1 cellular context compared by ENCODE assay signal in the genomic region with DNA sequence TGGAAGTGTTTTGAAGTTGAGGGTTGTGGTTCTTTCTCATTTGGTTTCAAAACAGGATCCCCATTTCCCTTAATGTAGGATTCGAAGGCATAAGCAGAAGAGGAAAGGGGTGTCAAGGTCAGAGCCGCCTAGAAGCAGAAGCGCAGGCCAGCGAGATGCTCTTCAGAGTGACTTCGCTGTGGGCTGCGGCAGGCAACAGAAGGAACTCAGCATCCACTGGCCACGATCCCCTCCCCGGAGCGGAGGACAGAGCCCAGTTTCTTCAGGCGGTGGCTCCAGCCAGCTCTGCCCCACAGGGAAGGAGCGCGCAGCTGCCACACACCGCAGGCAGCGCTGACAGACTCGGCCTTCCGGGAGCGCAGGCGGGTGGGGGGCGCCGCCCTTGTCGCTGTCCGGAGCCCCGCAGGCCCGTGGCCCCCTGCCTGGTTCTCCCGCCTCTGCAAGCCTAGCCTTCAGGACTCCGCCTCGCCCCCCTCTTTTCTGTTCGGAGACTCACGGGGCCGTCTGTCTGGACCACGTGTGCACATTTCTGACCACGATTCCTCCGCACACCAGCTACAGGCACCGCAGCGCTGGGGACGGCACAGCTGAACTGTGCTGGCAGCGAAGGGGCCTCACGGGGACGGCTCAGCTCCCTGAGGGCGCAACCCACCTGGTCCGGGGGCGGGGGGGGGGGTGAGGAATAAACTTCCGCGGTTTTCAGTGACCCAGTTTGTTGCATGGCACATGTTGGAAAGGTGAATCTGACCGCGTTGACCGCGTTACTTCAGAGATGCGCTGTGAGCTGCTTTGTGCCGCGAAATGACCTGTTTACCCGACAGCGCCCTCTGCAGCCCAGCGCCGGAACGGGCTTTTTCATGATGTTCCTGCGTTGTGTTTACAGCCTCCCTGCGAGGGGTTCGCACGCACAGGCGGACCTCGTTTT.
TF ChIP-seq lines count a peak whose summit lies in the region.

No MANE protein-coding gene starts in this region.

TF ChIP-seq in HepG2, 621 proteins besides CTCF, POLR2A, EP300 and RAD21 (continues in another document):
- no peak for TF ChIP-seq CBX2 (IDR thresholded peaks at IDR 0.05; ENCODE audit: low read depth, low read length)
- TF ChIP-seq CBX2 (CRISPR knock-in tag; IDR thresholded peaks at IDR 0.05; ENCODE audit: low read depth), result no peak
- no peak for TF ChIP-seq ZSCAN29 (CRISPR knock-in tag; conservative IDR thresholded peaks at IDR 0.05)
- no peak for TF ChIP-seq TAF1 (CRISPR knock-in tag; IDR thresholded peaks at IDR 0.05)
- TF ChIP-seq, protein P1, sequence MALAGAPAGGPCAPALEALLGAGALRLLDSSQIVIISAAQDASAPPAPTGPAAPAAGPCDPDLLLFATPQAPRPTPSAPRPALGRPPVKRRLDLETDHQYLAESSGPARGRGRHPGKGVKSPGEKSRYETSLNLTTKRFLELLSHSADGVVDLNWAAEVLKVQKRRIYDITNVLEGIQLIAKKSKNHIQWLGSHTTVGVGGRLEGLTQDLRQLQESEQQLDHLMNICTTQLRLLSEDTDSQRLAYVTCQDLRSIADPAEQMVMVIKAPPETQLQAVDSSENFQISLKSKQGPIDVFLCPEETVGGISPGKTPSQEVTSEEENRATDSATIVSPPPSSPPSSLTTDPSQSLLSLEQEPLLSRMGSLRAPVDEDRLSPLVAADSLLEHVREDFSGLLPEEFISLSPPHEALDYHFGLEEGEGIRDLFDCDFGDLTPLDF (CRISPR knock-in tag; IDR thresholded peaks at IDR 0.05), result no peak
- TF ChIP-seq HOXA3 (CRISPR knock-in tag; IDR thresholded peaks at IDR 0.05), result peak; percentile 60
- no peak for TF ChIP-seq MYNN (CRISPR knock-in tag; IDR thresholded peaks at IDR 0.05; ENCODE audit: low read depth)
- TF ChIP-seq SMAD1 (CRISPR knock-in tag; IDR thresholded peaks at IDR 0.05; ENCODE audit: borderline replicate concordance, low read depth), result no peak
- TF ChIP-seq KDM5B (CRISPR knock-in tag; IDR thresholded peaks at IDR 0.05; ENCODE audit: borderline replicate concordance), result 0 out of 2 replicates have a peak, but pooled peaks have one; percentile 24
- TF ChIP-seq IRX3 (CRISPR knock-in tag; IDR thresholded peaks at IDR 0.05; ENCODE audit: borderline replicate concordance, low read depth), result no peak
- no peak for TF ChIP-seq FOXK1 (CRISPR knock-in tag; IDR thresholded peaks at IDR 0.05; ENCODE audit: borderline replicate concordance, low read depth)
- TF ChIP-seq, protein P2, sequence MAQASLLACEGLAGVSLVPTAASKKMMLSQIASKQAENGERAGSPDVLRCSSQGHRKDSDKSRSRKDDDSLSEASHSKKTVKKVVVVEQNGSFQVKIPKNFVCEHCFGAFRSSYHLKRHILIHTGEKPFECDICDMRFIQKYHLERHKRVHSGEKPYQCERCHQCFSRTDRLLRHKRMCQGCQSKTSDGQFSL (CRISPR knock-in tag; IDR thresholded peaks at IDR 0.05), result no peak
- no peak for TF ChIP-seq RNF2 (conservative IDR thresholded peaks at IDR 0.05; ENCODE audit: low read depth)
- TF ChIP-seq ARNTL (CRISPR knock-in tag; IDR thresholded peaks at IDR 0.05), result no peak
- TF ChIP-seq SIX1 (CRISPR knock-in tag; IDR thresholded peaks at IDR 0.05; ENCODE audit: borderline replicate concordance), result no peak
- TF ChIP-seq, protein P3, sequence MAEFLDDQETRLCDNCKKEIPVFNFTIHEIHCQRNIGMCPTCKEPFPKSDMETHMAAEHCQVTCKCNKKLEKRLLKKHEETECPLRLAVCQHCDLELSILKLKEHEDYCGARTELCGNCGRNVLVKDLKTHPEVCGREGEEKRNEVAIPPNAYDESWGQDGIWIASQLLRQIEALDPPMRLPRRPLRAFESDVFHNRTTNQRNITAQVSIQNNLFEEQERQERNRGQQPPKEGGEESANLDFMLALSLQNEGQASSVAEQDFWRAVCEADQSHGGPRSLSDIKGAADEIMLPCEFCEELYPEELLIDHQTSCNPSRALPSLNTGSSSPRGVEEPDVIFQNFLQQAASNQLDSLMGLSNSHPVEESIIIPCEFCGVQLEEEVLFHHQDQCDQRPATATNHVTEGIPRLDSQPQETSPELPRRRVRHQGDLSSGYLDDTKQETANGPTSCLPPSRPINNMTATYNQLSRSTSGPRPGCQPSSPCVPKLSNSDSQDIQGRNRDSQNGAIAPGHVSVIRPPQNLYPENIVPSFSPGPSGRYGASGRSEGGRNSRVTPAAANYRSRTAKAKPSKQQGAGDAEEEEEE (CRISPR knock-in tag; IDR thresholded peaks at IDR 0.05; ENCODE audit: borderline replicate concordance), result no peak
- TF ChIP-seq, protein P4, sequence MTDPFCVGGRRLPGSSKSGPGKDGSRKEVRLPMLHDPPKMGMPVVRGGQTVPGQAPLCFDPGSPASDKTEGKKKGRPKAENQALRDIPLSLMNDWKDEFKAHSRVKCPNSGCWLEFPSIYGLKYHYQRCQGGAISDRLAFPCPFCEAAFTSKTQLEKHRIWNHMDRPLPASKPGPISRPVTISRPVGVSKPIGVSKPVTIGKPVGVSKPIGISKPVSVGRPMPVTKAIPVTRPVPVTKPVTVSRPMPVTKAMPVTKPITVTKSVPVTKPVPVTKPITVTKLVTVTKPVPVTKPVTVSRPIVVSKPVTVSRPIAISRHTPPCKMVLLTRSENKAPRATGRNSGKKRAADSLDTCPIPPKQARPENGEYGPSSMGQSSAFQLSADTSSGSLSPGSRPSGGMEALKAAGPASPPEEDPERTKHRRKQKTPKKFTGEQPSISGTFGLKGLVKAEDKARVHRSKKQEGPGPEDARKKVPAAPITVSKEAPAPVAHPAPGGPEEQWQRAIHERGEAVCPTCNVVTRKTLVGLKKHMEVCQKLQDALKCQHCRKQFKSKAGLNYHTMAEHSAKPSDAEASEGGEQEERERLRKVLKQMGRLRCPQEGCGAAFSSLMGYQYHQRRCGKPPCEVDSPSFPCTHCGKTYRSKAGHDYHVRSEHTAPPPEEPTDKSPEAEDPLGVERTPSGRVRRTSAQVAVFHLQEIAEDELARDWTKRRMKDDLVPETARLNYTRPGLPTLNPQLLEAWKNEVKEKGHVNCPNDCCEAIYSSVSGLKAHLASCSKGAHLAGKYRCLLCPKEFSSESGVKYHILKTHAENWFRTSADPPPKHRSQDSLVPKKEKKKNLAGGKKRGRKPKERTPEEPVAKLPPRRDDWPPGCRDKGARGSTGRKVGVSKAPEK (CRISPR knock-in tag; IDR thresholded peaks at IDR 0.05; ENCODE audit: borderline replicate concordance), result no peak
- TF ChIP-seq, protein P5, sequence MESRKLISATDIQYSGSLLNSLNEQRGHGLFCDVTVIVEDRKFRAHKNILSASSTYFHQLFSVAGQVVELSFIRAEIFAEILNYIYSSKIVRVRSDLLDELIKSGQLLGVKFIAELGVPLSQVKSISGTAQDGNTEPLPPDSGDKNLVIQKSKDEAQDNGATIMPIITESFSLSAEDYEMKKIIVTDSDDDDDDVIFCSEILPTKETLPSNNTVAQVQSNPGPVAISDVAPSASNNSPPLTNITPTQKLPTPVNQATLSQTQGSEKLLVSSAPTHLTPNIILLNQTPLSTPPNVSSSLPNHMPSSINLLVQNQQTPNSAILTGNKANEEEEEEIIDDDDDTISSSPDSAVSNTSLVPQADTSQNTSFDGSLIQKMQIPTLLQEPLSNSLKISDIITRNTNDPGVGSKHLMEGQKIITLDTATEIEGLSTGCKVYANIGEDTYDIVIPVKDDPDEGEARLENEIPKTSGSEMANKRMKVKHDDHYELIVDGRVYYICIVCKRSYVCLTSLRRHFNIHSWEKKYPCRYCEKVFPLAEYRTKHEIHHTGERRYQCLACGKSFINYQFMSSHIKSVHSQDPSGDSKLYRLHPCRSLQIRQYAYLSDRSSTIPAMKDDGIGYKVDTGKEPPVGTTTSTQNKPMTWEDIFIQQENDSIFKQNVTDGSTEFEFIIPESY (CRISPR knock-in tag; IDR thresholded peaks at IDR 0.05), result peak; percentile 99
- TF ChIP-seq ZNF660 (CRISPR knock-in tag; IDR thresholded peaks at IDR 0.05; ENCODE audit: borderline replicate concordance, low read depth), result no peak
- TF ChIP-seq ZNF367 (CRISPR knock-in tag; IDR thresholded peaks at IDR 0.05; ENCODE audit: borderline replicate concordance), result no peak
- no peak for TF ChIP-seq ZBTB1 (CRISPR knock-in tag; IDR thresholded peaks at IDR 0.05; ENCODE audit: borderline replicate concordance)
- TF ChIP-seq, protein P6, sequence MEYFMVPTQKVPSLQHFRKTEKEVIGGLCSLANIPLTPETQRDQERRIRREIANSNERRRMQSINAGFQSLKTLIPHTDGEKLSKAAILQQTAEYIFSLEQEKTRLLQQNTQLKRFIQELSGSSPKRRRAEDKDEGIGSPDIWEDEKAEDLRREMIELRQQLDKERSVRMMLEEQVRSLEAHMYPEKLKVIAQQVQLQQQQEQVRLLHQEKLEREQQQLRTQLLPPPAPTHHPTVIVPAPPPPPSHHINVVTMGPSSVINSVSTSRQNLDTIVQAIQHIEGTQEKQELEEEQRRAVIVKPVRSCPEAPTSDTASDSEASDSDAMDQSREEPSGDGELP (IDR thresholded peaks at IDR 0.05; ENCODE audit: borderline replicate concordance, low read depth), result no peak
- no peak for TF ChIP-seq SRSF1 (optimal IDR thresholded peaks at IDR 0.05; ENCODE audit: low read depth, low read length)
- no peak for TF ChIP-seq ZNF777 (CRISPR knock-in tag; IDR thresholded peaks at IDR 0.05)
- TF ChIP-seq, protein P7, sequence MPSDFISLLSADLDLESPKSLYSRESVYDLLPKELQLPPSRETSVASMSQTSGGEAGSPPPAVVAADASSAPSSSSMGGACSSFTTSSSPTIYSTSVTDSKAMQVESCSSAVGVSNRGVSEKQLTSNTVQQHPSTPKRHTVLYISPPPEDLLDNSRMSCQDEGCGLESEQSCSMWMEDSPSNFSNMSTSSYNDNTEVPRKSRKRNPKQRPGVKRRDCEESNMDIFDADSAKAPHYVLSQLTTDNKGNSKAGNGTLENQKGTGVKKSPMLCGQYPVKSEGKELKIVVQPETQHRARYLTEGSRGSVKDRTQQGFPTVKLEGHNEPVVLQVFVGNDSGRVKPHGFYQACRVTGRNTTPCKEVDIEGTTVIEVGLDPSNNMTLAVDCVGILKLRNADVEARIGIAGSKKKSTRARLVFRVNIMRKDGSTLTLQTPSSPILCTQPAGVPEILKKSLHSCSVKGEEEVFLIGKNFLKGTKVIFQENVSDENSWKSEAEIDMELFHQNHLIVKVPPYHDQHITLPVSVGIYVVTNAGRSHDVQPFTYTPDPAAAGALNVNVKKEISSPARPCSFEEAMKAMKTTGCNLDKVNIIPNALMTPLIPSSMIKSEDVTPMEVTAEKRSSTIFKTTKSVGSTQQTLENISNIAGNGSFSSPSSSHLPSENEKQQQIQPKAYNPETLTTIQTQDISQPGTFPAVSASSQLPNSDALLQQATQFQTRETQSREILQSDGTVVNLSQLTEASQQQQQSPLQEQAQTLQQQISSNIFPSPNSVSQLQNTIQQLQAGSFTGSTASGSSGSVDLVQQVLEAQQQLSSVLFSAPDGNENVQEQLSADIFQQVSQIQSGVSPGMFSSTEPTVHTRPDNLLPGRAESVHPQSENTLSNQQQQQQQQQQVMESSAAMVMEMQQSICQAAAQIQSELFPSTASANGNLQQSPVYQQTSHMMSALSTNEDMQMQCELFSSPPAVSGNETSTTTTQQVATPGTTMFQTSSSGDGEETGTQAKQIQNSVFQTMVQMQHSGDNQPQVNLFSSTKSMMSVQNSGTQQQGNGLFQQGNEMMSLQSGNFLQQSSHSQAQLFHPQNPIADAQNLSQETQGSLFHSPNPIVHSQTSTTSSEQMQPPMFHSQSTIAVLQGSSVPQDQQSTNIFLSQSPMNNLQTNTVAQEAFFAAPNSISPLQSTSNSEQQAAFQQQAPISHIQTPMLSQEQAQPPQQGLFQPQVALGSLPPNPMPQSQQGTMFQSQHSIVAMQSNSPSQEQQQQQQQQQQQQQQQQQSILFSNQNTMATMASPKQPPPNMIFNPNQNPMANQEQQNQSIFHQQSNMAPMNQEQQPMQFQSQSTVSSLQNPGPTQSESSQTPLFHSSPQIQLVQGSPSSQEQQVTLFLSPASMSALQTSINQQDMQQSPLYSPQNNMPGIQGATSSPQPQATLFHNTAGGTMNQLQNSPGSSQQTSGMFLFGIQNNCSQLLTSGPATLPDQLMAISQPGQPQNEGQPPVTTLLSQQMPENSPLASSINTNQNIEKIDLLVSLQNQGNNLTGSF (CRISPR knock-in tag; IDR thresholded peaks at IDR 0.05), result no peak
- TF ChIP-seq, protein P8, sequence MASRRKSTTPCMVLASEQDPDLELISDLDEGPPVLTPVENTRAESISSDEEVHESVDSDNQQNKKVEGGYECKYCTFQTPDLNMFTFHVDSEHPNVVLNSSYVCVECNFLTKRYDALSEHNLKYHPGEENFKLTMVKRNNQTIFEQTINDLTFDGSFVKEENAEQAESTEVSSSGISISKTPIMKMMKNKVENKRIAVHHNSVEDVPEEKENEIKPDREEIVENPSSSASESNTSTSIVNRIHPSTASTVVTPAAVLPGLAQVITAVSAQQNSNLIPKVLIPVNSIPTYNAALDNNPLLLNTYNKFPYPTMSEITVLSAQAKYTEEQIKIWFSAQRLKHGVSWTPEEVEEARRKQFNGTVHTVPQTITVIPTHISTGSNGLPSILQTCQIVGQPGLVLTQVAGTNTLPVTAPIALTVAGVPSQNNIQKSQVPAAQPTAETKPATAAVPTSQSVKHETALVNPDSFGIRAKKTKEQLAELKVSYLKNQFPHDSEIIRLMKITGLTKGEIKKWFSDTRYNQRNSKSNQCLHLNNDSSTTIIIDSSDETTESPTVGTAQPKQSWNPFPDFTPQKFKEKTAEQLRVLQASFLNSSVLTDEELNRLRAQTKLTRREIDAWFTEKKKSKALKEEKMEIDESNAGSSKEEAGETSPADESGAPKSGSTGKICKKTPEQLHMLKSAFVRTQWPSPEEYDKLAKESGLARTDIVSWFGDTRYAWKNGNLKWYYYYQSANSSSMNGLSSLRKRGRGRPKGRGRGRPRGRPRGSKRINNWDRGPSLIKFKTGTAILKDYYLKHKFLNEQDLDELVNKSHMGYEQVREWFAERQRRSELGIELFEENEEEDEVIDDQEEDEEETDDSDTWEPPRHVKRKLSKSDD (CRISPR knock-in tag; IDR thresholded peaks at IDR 0.05; ENCODE audit: low read depth), result peak; percentile 58; the same call in 1 of the 2 replicates
- TF ChIP-seq ZNF615 (CRISPR knock-in tag; IDR thresholded peaks at IDR 0.05; ENCODE audit: borderline replicate concordance), result no peak
- TF ChIP-seq ZNF501 (CRISPR knock-in tag; IDR thresholded peaks at IDR 0.05), result no peak
- TF ChIP-seq, protein P9, sequence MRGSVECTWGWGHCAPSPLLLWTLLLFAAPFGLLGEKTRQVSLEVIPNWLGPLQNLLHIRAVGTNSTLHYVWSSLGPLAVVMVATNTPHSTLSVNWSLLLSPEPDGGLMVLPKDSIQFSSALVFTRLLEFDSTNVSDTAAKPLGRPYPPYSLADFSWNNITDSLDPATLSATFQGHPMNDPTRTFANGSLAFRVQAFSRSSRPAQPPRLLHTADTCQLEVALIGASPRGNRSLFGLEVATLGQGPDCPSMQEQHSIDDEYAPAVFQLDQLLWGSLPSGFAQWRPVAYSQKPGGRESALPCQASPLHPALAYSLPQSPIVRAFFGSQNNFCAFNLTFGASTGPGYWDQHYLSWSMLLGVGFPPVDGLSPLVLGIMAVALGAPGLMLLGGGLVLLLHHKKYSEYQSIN (CRISPR knock-in tag; IDR thresholded peaks at IDR 0.05; ENCODE audit: borderline replicate concordance), result no peak
- TF ChIP-seq, protein P10, sequence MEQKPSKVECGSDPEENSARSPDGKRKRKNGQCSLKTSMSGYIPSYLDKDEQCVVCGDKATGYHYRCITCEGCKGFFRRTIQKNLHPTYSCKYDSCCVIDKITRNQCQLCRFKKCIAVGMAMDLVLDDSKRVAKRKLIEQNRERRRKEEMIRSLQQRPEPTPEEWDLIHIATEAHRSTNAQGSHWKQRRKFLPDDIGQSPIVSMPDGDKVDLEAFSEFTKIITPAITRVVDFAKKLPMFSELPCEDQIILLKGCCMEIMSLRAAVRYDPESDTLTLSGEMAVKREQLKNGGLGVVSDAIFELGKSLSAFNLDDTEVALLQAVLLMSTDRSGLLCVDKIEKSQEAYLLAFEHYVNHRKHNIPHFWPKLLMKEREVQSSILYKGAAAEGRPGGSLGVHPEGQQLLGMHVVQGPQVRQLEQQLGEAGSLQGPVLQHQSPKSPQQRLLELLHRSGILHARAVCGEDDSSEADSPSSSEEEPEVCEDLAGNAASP (CRISPR knock-in tag; IDR thresholded peaks at IDR 0.05; ENCODE audit: borderline replicate concordance), result no peak
- TF ChIP-seq ZFP37 (CRISPR knock-in tag; IDR thresholded peaks at IDR 0.05; ENCODE audit: borderline replicate concordance), result no peak
- no peak for TF ChIP-seq GTF2F1 (IDR thresholded peaks at IDR 0.05; ENCODE audit: low read length)
- no peak for TF ChIP-seq AGO1 (IDR thresholded peaks at IDR 0.05; ENCODE audit: low read depth, low read length, poor library complexity, severe bottlenecking)
